ENCODE assay signal across 8 cellular contexts in the genomic region with DNA sequence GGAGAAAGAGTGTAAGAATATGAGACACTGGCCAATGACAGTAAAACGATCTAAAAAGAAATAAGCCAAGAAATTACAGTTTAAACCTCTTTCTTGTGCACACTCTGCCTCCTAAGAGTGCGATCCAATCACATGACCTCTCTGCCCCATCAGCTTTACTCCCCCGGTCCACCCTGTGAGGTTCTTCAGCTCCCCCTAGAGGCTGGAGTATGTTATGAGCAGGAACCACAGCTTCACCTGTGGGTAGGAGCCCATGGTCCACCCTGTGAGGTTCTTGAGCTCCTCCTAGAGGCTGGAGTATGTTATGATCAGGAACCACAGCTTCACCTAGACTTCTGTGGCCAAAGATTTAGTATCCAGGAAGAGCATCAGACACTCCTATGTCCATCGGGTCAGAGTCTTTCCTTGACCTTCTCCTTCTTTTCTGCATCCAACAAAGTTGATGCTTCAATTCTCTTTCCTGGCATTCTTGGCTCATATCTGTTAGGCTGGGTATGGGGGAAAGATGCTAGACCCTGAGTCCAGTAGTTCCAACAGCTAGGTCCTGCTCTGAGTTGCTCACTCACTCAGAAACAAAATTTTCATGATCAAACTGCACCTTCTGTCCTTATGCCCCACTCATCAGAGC.
A peak's percentile ranks its signal among the peaks of the same experiment; 100 is the strongest.
DNase-seq lines count a peak whose midpoint lies in the region; ATAC-seq and TF ChIP-seq lines count a peak whose summit lies in the region.

No MANE protein-coding gene starts in this region.

- CTCF ChIA-PET in CD8-positive, alpha-beta T cell (lab: Charles Lee), result interaction anchor here (1.1 kb wide), 1 partner anchor 209 kb away, joined by 3 read pairs; no protein-coding TSS in a partner anchor

- H3K9me3 Mint-ChIP-seq in CD8-positive, alpha-beta T cell, result no peaks in the 10 kb centered on the region

- H3K4me3 Mint-ChIP-seq in CD8-positive, alpha-beta T cell, result no peak overlapping the region

- H3K36me3 ChIP-seq in CD8-positive, alpha-beta T cell (ENCODE audit: insufficient read depth, low read length), result no peaks in the 10 kb centered on the region
- H3K36me3 ChIP-seq in tibial nerve, result no peaks in the 10 kb centered on the region

- peak; percentile 58 for ATAC-seq in CD8-positive, alpha-beta T cell
- ATAC-seq in GM18909 (IDR thresholded peaks at IDR 0.05; ENCODE audit: poor library complexity, unreplicated experiment), result peak; percentile 93
- ATAC-seq in HG03064 (IDR thresholded peaks at IDR 0.05; ENCODE audit: low read depth, unreplicated experiment), result peak; percentile 92

- no peaks in the 10 kb centered on the region for H3K27me3 ChIP-seq in CD8-positive, alpha-beta T cell (ENCODE audit: insufficient read depth, low read length)
- no peaks in the 10 kb centered on the region for H3K27me3 ChIP-seq in tibial nerve

- no peaks in the 10 kb centered on the region for H3K9me3 ChIP-seq in CD8-positive, alpha-beta T cell (ENCODE audit: low read length)
- H3K9me3 ChIP-seq in tibial nerve, result no peaks in the 10 kb centered on the region

- H3K36me3 Mint-ChIP-seq in CD8-positive, alpha-beta T cell, result no peaks in the 10 kb centered on the region

- POLR2A ChIA-PET in CD8-positive, alpha-beta T cell (lab: Charles Lee), result no interaction called here

- DNase-seq in CD8-positive, alpha-beta T cell, result peak in 1 of 7 experiments; percentile 30
- peak; percentile 32 for DNase-seq in NCI-H187 treated with DMSO at 0.1 percent for 48 hours (lab: John Stamatoyannopoulos, UW)
- DNase-seq in SW480 (ENCODE audit: low spot score), result peak; percentile 83
- peak; percentile 3 for DNase-seq in effector CD4-positive, alpha-beta T cell
- peak; percentile 15 for DNase-seq in midbrain (lab: John Stamatoyannopoulos, UW)
- no peak for DNase-seq in tibial nerve (ENCODE audit: low spot score in 2 of 2)

- intact Hi-C loops in CD8-positive, alpha-beta T cell (cut with DNase I, micrococcal nuclease), result no loop called here

- TF ChIP-seq EP300 in tibial nerve (IDR thresholded peaks at IDR 0.05), result no peak

- peaks cover 25% of the 10 kb centered on the region for H3K27me3 Mint-ChIP-seq in CD8-positive, alpha-beta T cell (ENCODE audit: low read depth)

- H3K27ac Mint-ChIP-seq in CD8-positive, alpha-beta T cell, result no peak overlapping the region

- no peak for TF ChIP-seq POLR2A in tibial nerve (IDR thresholded peaks at IDR 0.05)

- no peaks in the 10 kb centered on the region for H3K4me1 ChIP-seq in CD8-positive, alpha-beta T cell (ENCODE audit: insufficient read depth, low read length)
- H3K4me1 ChIP-seq in tibial nerve, result no peaks in the 10 kb centered on the region

- TF ChIP-seq CTCF in CD8-positive, alpha-beta T cell (IDR thresholded peaks at IDR 0.05), result no peak
- TF ChIP-seq CTCF in tibial nerve (IDR thresholded peaks at IDR 0.05), result peak in 4 of 5 experiments; percentile 5 to 34 (median 14)

- H3K4me3 ChIP-seq in CD8-positive, alpha-beta T cell (ENCODE audit: low read depth, low read length), result no peak overlapping the region
- no peak overlapping the region for H3K4me3 ChIP-seq in tibial nerve

- no peak overlapping the region for H3K27ac ChIP-seq in CD8-positive, alpha-beta T cell (ENCODE audit: low read depth, low read length)
- no peak overlapping the region for H3K27ac ChIP-seq in tibial nerve

- no peaks in the 10 kb centered on the region for H3K4me1 Mint-ChIP-seq in CD8-positive, alpha-beta T cell (ENCODE audit: low read depth)

- WGBS in tibial nerve, 2 donors, result 52% methylated on average over 4 of the region's 4 CpGs

Comparison
In these comparisons a context has a peak if more than half of its experiments do, and no peak if none do; other contexts are left out.
1. DNase-seq: peak in NCI-H187 treated with DMSO at 0.1 percent for 48 hours (single experiment), SW480 (single experiment), effector CD4-positive, alpha-beta T cell (single experiment) and midbrain (single experiment); none in tibial nerve (0 of 2).
2. Peak in every context shown above with its lines, with median percentiles within 50 percentile points of each other: ATAC-seq.